11 cellular contexts compared by ENCODE assay signal in genomic region chr3:150106752-150107428, GRCh38.
DNase-seq lines count a peak whose midpoint lies in the region; ATAC-seq and TF ChIP-seq lines count a peak whose summit lies in the region.
"Had no signal": no experiment of that assay in that cellular context is flagged by ENCODE, and none has a peak within 500 bp of the region (broad histone marks: within the 10 kb centered on the region; RNA-seq: fewer than 3 reads in every experiment).

No MANE protein-coding gene starts in this region.

- peaks cover 0 to 19% (median 8%) of the 10 kb centered on the region in 4 donors for H3K4me1 ChIP-seq in tibial artery

- no peak for ATAC-seq in GM18502 (IDR thresholded peaks at IDR 0.05; ENCODE audit: poor library complexity, unreplicated experiment)
- no peak for ATAC-seq in activated CD4-positive, CD25-positive, alpha-beta regulatory T cell treated with anti-CD3 and anti-CD28 coated beads, Interleukin-2, amount 50 U/mL, for 24 hours
- ATAC-seq: activated naive CD4-positive, alpha-beta T cell treated with anti-CD3 and anti-CD28 coated beads, Interleukin-2, amount 50 U/mL, for 72 hours had no signal

- no peaks in the 10 kb centered on the region for H3K36me3 ChIP-seq in tibial artery

- H3K27ac ChIP-seq in tibial artery = peak overlapping the region; percentile 5 to 27

- peak; percentile 15 for DNase-seq in NCI-H1694 treated with DMSO at 0.1 percent for 48 hours (lab: John Stamatoyannopoulos, UW)
- DNase-seq in NCI-H1694 (lab: John Stamatoyannopoulos, UW) = no peak
- peak; percentile 42 for DNase-seq in SHP77 treated with DMSO at 0.1 percent for 48 hours (lab: John Stamatoyannopoulos, UW)
- DNase-seq in foreskin fibroblast = peak; percentile 90 to 92
- DNase-seq in tibial artery = no peak
- DNase-seq in LoVo (ENCODE audit: low spot score) = no peak
- DNase-seq: AML-193; stimulated activated CD4-positive, alpha-beta T cell treated with anti-CD3 and anti-CD28 coated beads, Interleukin-4, amount 100 ng/mL, for 24 hours had no signal

- intact Hi-C loops in tibial artery (cut with DNase I; ENCODE audit: low total_unique reads) = no loop called here

- H3K4me3 ChIP-seq in foreskin fibroblast (ENCODE audit: low read depth in 1 of 2, low read length in 2 of 2) (no peak overlapping the region), tibial artery (no peak overlapping the region)

- H3K9me3 ChIP-seq in tibial artery = no peaks in the 10 kb centered on the region

- H3K27me3 ChIP-seq in tibial artery = no peaks in the 10 kb centered on the region

- TF ChIP-seq CTCF in foreskin fibroblast (IDR thresholded peaks at IDR 0.05; ENCODE audit: low read depth, low read length) = no peak
- no peak for TF ChIP-seq CTCF in tibial artery (IDR thresholded peaks at IDR 0.05)

Comparison
In these comparisons a context has a peak if more than half of its experiments do, and no peak if none do; other contexts are left out.
1. DNase-seq: peak in NCI-H1694 treated with DMSO at 0.1 percent for 48 hours (single experiment), SHP77 treated with DMSO at 0.1 percent for 48 hours (single experiment) and foreskin fibroblast (2 of 2); none in NCI-H1694 (single experiment), tibial artery (0 of 2) and LoVo (single experiment).